Comparison of ENCODE assay signal across 11 cellular contexts in the genomic region with DNA sequence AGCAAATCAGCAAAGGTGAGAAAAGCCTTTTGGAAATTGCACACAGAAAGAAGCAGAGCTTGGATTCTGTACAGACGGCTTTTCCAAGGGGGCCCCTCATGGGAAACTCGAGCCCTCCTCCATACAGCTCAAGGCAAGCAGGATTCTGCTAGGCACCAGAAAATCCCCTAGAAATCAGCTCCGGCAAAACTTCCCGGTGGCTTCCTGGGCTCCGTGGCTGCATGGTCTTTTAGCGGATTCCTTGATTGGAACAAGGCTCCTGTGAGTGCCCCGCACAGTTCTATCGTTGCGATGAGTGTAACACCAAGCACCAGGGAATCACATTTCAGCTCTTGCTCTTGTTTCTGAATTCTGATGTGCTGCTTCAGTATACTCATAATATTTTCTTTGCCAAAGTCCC.
DNase-seq lines count a peak whose midpoint lies in the region; ATAC-seq and TF ChIP-seq lines count a peak whose summit lies in the region.
"Had no signal": no experiment of that assay in that cellular context is flagged by ENCODE, and none has a peak within 500 bp of the region (broad histone marks: within the 10 kb centered on the region; RNA-seq: fewer than 3 reads in every experiment).

No MANE protein-coding gene starts in this region.

- no peak overlapping the region for H2AK5ac ChIP-seq in neuronal stem cell (ENCODE audit: low read depth, low read length)

- H2BK5ac ChIP-seq in neuronal stem cell (ENCODE audit: low read length) = no peak overlapping the region

- no peaks in the 10 kb centered on the region for H3K27me3 ChIP-seq in RWPE2 (ENCODE audit: insufficient read depth, poor library complexity, severe bottlenecking)
- H3K27me3 ChIP-seq in neuronal stem cell (ENCODE audit: control insufficient read depth in 3 of 3, insufficient read depth in 3 of 3, low read depth in 1 of 3, low read length in 3 of 3) = no peaks in the 10 kb centered on the region

- peaks cover 9% of the 10 kb centered on the region for H3K9me3 Mint-ChIP-seq in activated CD8-positive, alpha-beta memory T cell treated with anti-CD3 and anti-CD28 coated beads, Interleukin-2, amount 10 ng/mL, durations not matched to agents 7 days and 5 days (ENCODE audit: low read depth)
- peaks cover 14% of the 10 kb centered on the region for H3K9me3 Mint-ChIP-seq in natural killer cell treated with Interleukin-12 subunit alpha and Interleukin-12 subunit beta and Interleukin-15 and Interleukin-18, amount 100 ng/mL, for 72 hours

- no CpG with 5 or more reads among the region's 9 CpGs for WGBS in neuronal stem cell (ENCODE audit: extremely low coverage in 2 of 2, insufficient read length in 2 of 2, insufficient replicate concordance in 1 of 2), 2 donors

- no peak overlapping the region for H3K27ac Mint-ChIP-seq in activated CD8-positive, alpha-beta memory T cell treated with anti-CD3 and anti-CD28 coated beads, Interleukin-2, amount 10 ng/mL, durations not matched to agents 7 days and 5 days
- H3K27ac Mint-ChIP-seq in natural killer cell treated with Interleukin-12 subunit alpha and Interleukin-12 subunit beta and Interleukin-15 and Interleukin-18, amount 100 ng/mL, for 72 hours = no peak overlapping the region
- H3K27ac Mint-ChIP-seq: activated naive CD8-positive, alpha-beta T cell had no signal

- peak overlapping the region; percentile 87 for H2AFZ ChIP-seq in neuronal stem cell (ENCODE audit: low read length)

- no peaks in the 10 kb centered on the region for H3K36me3 Mint-ChIP-seq in activated CD8-positive, alpha-beta memory T cell treated with anti-CD3 and anti-CD28 coated beads, Interleukin-2, amount 10 ng/mL, durations not matched to agents 7 days and 5 days
- no peaks in the 10 kb centered on the region for H3K36me3 Mint-ChIP-seq in natural killer cell treated with Interleukin-12 subunit alpha and Interleukin-12 subunit beta and Interleukin-15 and Interleukin-18, amount 100 ng/mL, for 72 hours
- H3K36me3 Mint-ChIP-seq: activated naive CD8-positive, alpha-beta T cell had no signal

- ATAC-seq in RWPE2 (ENCODE audit: low read depth) (peak; percentile 31; the same call in 1 of the 3 replicates), HG03025 (IDR thresholded peaks at IDR 0.05; ENCODE audit: low FRiP score, unreplicated experiment) (no peak)
- no peak for ATAC-seq in activated CD8-positive, alpha-beta memory T cell treated with anti-CD3 and anti-CD28 coated beads, Interleukin-2, amount 10 ng/mL, durations not matched to agents 7 days and 5 days
- ATAC-seq in natural killer cell treated with Interleukin-12 subunit alpha and Interleukin-12 subunit beta and Interleukin-15 and Interleukin-18, amount 100 ng/mL, for 72 hours = no peak

- no peak overlapping the region for H3K9ac ChIP-seq in neuronal stem cell (ENCODE audit: low read depth, low read length, poor library complexity)

- no peak overlapping the region for H3K14ac ChIP-seq in neuronal stem cell (ENCODE audit: low read length)

- H2BK12ac ChIP-seq in neuronal stem cell (ENCODE audit: low read length) = no peak overlapping the region

- no peaks in the 10 kb centered on the region for H3K79me1 ChIP-seq in neuronal stem cell (ENCODE audit: low read depth, low read length)

- H3K4me2 ChIP-seq in neuronal stem cell (ENCODE audit: insufficient read depth, low read length, poor library complexity, severe bottlenecking) = peak overlapping the region; percentile 52

- H3K4me3 Mint-ChIP-seq in activated CD8-positive, alpha-beta memory T cell treated with anti-CD3 and anti-CD28 coated beads, Interleukin-2, amount 10 ng/mL, durations not matched to agents 7 days and 5 days = no peak overlapping the region
- H3K4me3 Mint-ChIP-seq in natural killer cell treated with Interleukin-12 subunit alpha and Interleukin-12 subunit beta and Interleukin-15 and Interleukin-18, amount 100 ng/mL, for 72 hours = no peak overlapping the region
- H3K4me3 Mint-ChIP-seq: activated naive CD8-positive, alpha-beta T cell had no signal

- no peaks in the 10 kb centered on the region for H3K27me3 Mint-ChIP-seq in activated CD8-positive, alpha-beta memory T cell treated with anti-CD3 and anti-CD28 coated beads, Interleukin-2, amount 10 ng/mL, durations not matched to agents 7 days and 5 days
- no peaks in the 10 kb centered on the region for H3K27me3 Mint-ChIP-seq in natural killer cell treated with Interleukin-12 subunit alpha and Interleukin-12 subunit beta and Interleukin-15 and Interleukin-18, amount 100 ng/mL, for 72 hours
- H3K27me3 Mint-ChIP-seq: activated naive CD8-positive, alpha-beta T cell had no signal

- no peak overlapping the region for H3K4ac ChIP-seq in neuronal stem cell (ENCODE audit: low read length)

- TF ChIP-seq CTCF in RWPE2 (IDR thresholded peaks at IDR 0.05; ENCODE audit: poor library complexity, severe bottlenecking) (no peak), fibroblast of mammary gland (conservative IDR thresholded peaks at IDR 0.05; ENCODE audit: control insufficient read depth, insufficient read depth, low read depth, low read length) (no peak)

- H3K23ac ChIP-seq in neuronal stem cell (ENCODE audit: low read depth, low read length, poor library complexity) = no peak overlapping the region

- H4K8ac ChIP-seq in neuronal stem cell (ENCODE audit: low read depth, low read length) = no peak overlapping the region

- H3K36me3 ChIP-seq in RWPE2 (ENCODE audit: low read depth) = no peaks in the 10 kb centered on the region
- H3K36me3 ChIP-seq in neuronal stem cell (replicated peaks in 1 of 2; ENCODE audit: control insufficient read depth in 2 of 2, insufficient read depth in 2 of 2, low read length in 2 of 2) = no peaks in the 10 kb centered on the region

- H3K4me1 ChIP-seq in RWPE2 (ENCODE audit: insufficient read depth, poor library complexity, severe bottlenecking) = no peaks in the 10 kb centered on the region
- H3K4me1 ChIP-seq in neuronal stem cell (ENCODE audit: control insufficient read depth in 2 of 2, insufficient read depth in 1 of 2, low read depth in 1 of 2, low read length in 2 of 2) = peaks cover 5 to 10% of the 10 kb centered on the region in 2 donors

- peak overlapping the region; percentile 82 for H3K18ac ChIP-seq in neuronal stem cell (ENCODE audit: low read length)

- H4K91ac ChIP-seq in neuronal stem cell (ENCODE audit: low read depth, low read length, poor library complexity) = no peak overlapping the region

- CTCF ChIA-PET in activated CD8-positive, alpha-beta memory T cell treated with anti-CD3 and anti-CD28 coated beads, Interleukin-2, amount 10 ng/mL, durations not matched to agents 7 days and 5 days (lab: Charles Lee) = no interaction called here

- no peaks in the 10 kb centered on the region for H3K4me1 Mint-ChIP-seq in activated CD8-positive, alpha-beta memory T cell treated with anti-CD3 and anti-CD28 coated beads, Interleukin-2, amount 10 ng/mL, durations not matched to agents 7 days and 5 days
- no peaks in the 10 kb centered on the region for H3K4me1 Mint-ChIP-seq in natural killer cell treated with Interleukin-12 subunit alpha and Interleukin-12 subunit beta and Interleukin-15 and Interleukin-18, amount 100 ng/mL, for 72 hours (ENCODE audit: low read depth in 2 of 2)

- DNase-seq in ELF-1 (ENCODE audit: low read depth, low spot score) (peak; percentile 26), RWPE2 (ENCODE audit: low spot score) (no peak), fibroblast of mammary gland (ENCODE audit: low read depth) (peak; percentile 10), neuronal stem cell (ENCODE audit: low spot score) (peak; percentile 20), ureter (ENCODE audit: low spot score) (no peak)
- DNase-seq in activated CD8-positive, alpha-beta memory T cell treated with anti-CD3 and anti-CD28 coated beads, Interleukin-2, amount 10 ng/mL, durations not matched to agents 7 days and 5 days = no peak
- DNase-seq in natural killer cell treated with Interleukin-12 subunit alpha and Interleukin-12 subunit beta and Interleukin-15 and Interleukin-18, amount 100 ng/mL, for 72 hours (ENCODE audit: low spot score) = no peak
- DNase-seq: RPMI8226; stimulated activated CD4-positive, alpha-beta T cell treated with anti-CD3 and anti-CD28 coated beads, Interleukin-12 subunit alpha, Interleukin-12 subunit beta, amount 100 ng/mL, for 4 hours had no signal

- H3K27ac ChIP-seq in RWPE2 (ENCODE audit: poor library complexity, severe bottlenecking) (no peak overlapping the region), neuronal stem cell (replicated peaks; ENCODE audit: low read length) (peak overlapping the region; percentile 83)

- no peak overlapping the region for H2BK15ac ChIP-seq in neuronal stem cell (ENCODE audit: low read length)

- H2BK120ac ChIP-seq in neuronal stem cell (ENCODE audit: low read depth, low read length) = no peak overlapping the region

- H3K4me3 ChIP-seq in RWPE2 (ENCODE audit: severe bottlenecking) = no peak overlapping the region
- H3K4me3 ChIP-seq in fibroblast of mammary gland (ENCODE audit: control insufficient read depth, low read depth, low read length) = no peak overlapping the region
- H3K4me3 ChIP-seq in neuronal stem cell (ENCODE audit: low read length in 2 of 2) = no peak overlapping the region

- H3K9me3 ChIP-seq in RWPE2 (ENCODE audit: severe bottlenecking) (no peaks in the 10 kb centered on the region), neuronal stem cell (replicated peaks in 1 of 2; ENCODE audit: control insufficient read depth in 2 of 2, insufficient read depth in 1 of 2, low read depth in 1 of 2, low read length in 2 of 2) (no peaks in the 10 kb centered on the region)

Comparison
In these comparisons a context has a peak if more than half of its experiments do, and no peak if none do; other contexts are left out.
1. DNase-seq: peak in ELF-1 (single experiment), fibroblast of mammary gland (single experiment) and neuronal stem cell (single experiment); none in RWPE2 (single experiment), ureter (single experiment), activated CD8-positive, alpha-beta memory T cell treated with anti-CD3 and anti-CD28 coated beads, Interleukin-2, amount 10 ng/mL, durations not matched to agents 7 days and 5 days (single experiment) and natural killer cell treated with Interleukin-12 subunit alpha and Interleukin-12 subunit beta and Interleukin-15 and Interleukin-18, amount 100 ng/mL, for 72 hours (single experiment).